Comparison of ENCODE assay signal across 22 cellular contexts in genomic region chr3:114194750-114195149, GRCh38. TPM values are rescaled to one million over a fixed set of nuclear protein-coding genes. Genes with fewer than 3 reads are reported as not detected.
A peak's percentile ranks its signal among the peaks of the same experiment; 100 is the strongest.
DNase-seq lines count a peak whose midpoint lies in the region.
"Had no signal": no experiment of that assay in that cellular context is flagged by ENCODE, and none has a peak within 500 bp of the region (broad histone marks: within the 10 kb centered on the region; RNA-seq: fewer than 3 reads in every experiment).

No MANE protein-coding gene starts in this region.

- no peak overlapping the region for H3K4me3 Mint-ChIP-seq in activated CD4-positive, alpha-beta memory T cell treated with anti-CD3 and anti-CD28 coated beads for 36 hours
- no peak overlapping the region for H3K4me3 Mint-ChIP-seq in activated CD4-positive, alpha-beta memory T cell treated with anti-CD3 and anti-CD28 coated beads, Interleukin-2, amount 10 ng/mL, durations not matched to agents 7 days and 5 days
- H3K4me3 Mint-ChIP-seq: CD4-positive, alpha-beta T cell had no signal

- peaks cover 6% of the 10 kb centered on the region for H3K4me1 Mint-ChIP-seq in activated CD4-positive, alpha-beta memory T cell treated with anti-CD3 and anti-CD28 coated beads for 36 hours (ENCODE audit: low read depth)
- peaks cover 4% of the 10 kb centered on the region for H3K4me1 Mint-ChIP-seq in activated CD4-positive, alpha-beta memory T cell treated with anti-CD3 and anti-CD28 coated beads, Interleukin-2, amount 10 ng/mL, durations not matched to agents 7 days and 5 days

- no peaks in the 10 kb centered on the region for H3K36me3 Mint-ChIP-seq in activated CD4-positive, alpha-beta memory T cell treated with anti-CD3 and anti-CD28 coated beads for 36 hours
- no peaks in the 10 kb centered on the region for H3K36me3 Mint-ChIP-seq in activated CD4-positive, alpha-beta memory T cell treated with anti-CD3 and anti-CD28 coated beads, Interleukin-2, amount 10 ng/mL, durations not matched to agents 7 days and 5 days (ENCODE audit: low read depth)

- DNase-seq in activated CD4-positive, alpha-beta memory T cell treated with anti-CD3 and anti-CD28 coated beads for 36 hours = no peak
- DNase-seq in activated CD4-positive, alpha-beta memory T cell treated with anti-CD3 and anti-CD28 coated beads, Interleukin-2, amount 10 ng/mL, durations not matched to agents 7 days and 5 days = no peak
- DNase-seq in HT1080 (ENCODE audit: low read depth) = peak; percentile 38
- peak; percentile 39 for DNase-seq in astrocyte of the hippocampus (ENCODE audit: low read depth, low spot score)
- peak; percentile 13 for DNase-seq in renal cortical epithelial cell (ENCODE audit: low read depth)
- no peak for DNase-seq in activated CD8-positive, alpha-beta memory T cell treated with anti-CD3 and anti-CD28 coated beads, Interleukin-2, amount 50 U/mL, for 4 hours
- no peak for DNase-seq in foreskin melanocyte
- DNase-seq: CD4-positive, alpha-beta T cell; GDM1; NCI-H1092 treated with DMSO at 0.1 percent for 48 hours; NCI-H1436; NCI-H187; NCI-H2081 treated with DMSO at 0.1 percent for 48 hours; NCI-H446; NCI-H526; PC-9; SJCRH30 had no signal

- no peaks in the 10 kb centered on the region for H3K9me3 Mint-ChIP-seq in activated CD4-positive, alpha-beta memory T cell treated with anti-CD3 and anti-CD28 coated beads for 36 hours
- no peaks in the 10 kb centered on the region for H3K9me3 Mint-ChIP-seq in activated CD4-positive, alpha-beta memory T cell treated with anti-CD3 and anti-CD28 coated beads, Interleukin-2, amount 10 ng/mL, durations not matched to agents 7 days and 5 days
- H3K9me3 Mint-ChIP-seq: CD4-positive, alpha-beta T cell had no signal

- intact Hi-C loops in activated CD4-positive, alpha-beta memory T cell treated with anti-CD3 and anti-CD28 coated beads for 36 hours (cut with micrococcal nuclease) = loop anchor here (2.0 kb wide), 1 partner anchor 18 kb away; no protein-coding TSS in a partner anchor

- H3K27me3 Mint-ChIP-seq in activated CD4-positive, alpha-beta memory T cell treated with anti-CD3 and anti-CD28 coated beads for 36 hours = no peaks in the 10 kb centered on the region
- no peaks in the 10 kb centered on the region for H3K27me3 Mint-ChIP-seq in activated CD4-positive, alpha-beta memory T cell treated with anti-CD3 and anti-CD28 coated beads, Interleukin-2, amount 10 ng/mL, durations not matched to agents 7 days and 5 days
- H3K27me3 Mint-ChIP-seq: CD4-positive, alpha-beta T cell had no signal

- POLR2A ChIA-PET in activated CD4-positive, alpha-beta memory T cell treated with anti-CD3 and anti-CD28 coated beads for 36 hours (lab: Charles Lee) = interaction anchor here (0.7 kb wide), 1 partner anchor 19 kb away, joined by 5 read pairs; no protein-coding TSS in a partner anchor
- POLR2A ChIA-PET in activated CD4-positive, alpha-beta memory T cell treated with anti-CD3 and anti-CD28 coated beads, Interleukin-2, amount 10 ng/mL, durations not matched to agents 7 days and 5 days (lab: Charles Lee) = no interaction called here

- H3K27ac Mint-ChIP-seq in activated CD4-positive, alpha-beta memory T cell treated with anti-CD3 and anti-CD28 coated beads for 36 hours = peak overlapping the region; percentile 44
- H3K27ac Mint-ChIP-seq in activated CD4-positive, alpha-beta memory T cell treated with anti-CD3 and anti-CD28 coated beads, Interleukin-2, amount 10 ng/mL, durations not matched to agents 7 days and 5 days = no peak overlapping the region
- H3K27ac Mint-ChIP-seq: CD4-positive, alpha-beta T cell had no signal

- CTCF ChIA-PET in activated CD4-positive, alpha-beta memory T cell treated with anti-CD3 and anti-CD28 coated beads for 36 hours (lab: Charles Lee) = interaction anchor here (0.7 to 2.5 kb wide), 3 partner anchors 18 to 44 kb away, joined by 3 to 12 read pairs (median 4); no protein-coding TSS in a partner anchor
- CTCF ChIA-PET in activated CD4-positive, alpha-beta memory T cell treated with anti-CD3 and anti-CD28 coated beads, Interleukin-2, amount 10 ng/mL, durations not matched to agents 7 days and 5 days (lab: Charles Lee) = interaction anchor here (0.7 kb wide), 1 partner anchor 215 kb away, joined by 4 read pairs; no protein-coding TSS in a partner anchor

RNA-seq across cellular contexts. Expression of gene DRD3, which starts 15.9 kb away (rescaled TPM):
- total RNA-seq in activated CD4-positive, alpha-beta memory T cell treated with anti-CD3 and anti-CD28 coated beads for 36 hours = not detected
- not detected for total RNA-seq in activated CD4-positive, alpha-beta memory T cell treated with anti-CD3 and anti-CD28 coated beads, Interleukin-2, amount 10 ng/mL, durations not matched to agents 7 days and 5 days
- total RNA-seq in HT1080 (2014; rRNA removed; shearing (Covaris generic)) = not detected in 2 replicates
- not detected in 2 replicates for polyA plus RNA-seq in HT1080 (2015; cell fraction: cytosol; rRNA removed)
- polyA plus RNA-seq in HT1080 (2015; cell fraction: nucleus; rRNA removed) = not detected in 2 replicates
- total RNA-seq in renal cortical epithelial cell = not detected in 2 replicates
- total RNA-seq: A172; CD4-positive, alpha-beta T cell; GM12878; PC-9; Right ventricle myocardium inferior; RPMI7951; SJCRH30 had no signal
- polyA plus RNA-seq: GM12878 had no signal

RNA-seq across cellular contexts. Expression of gene ZNF80, which starts 42.6 kb away (rescaled TPM):
- under 1 TPM; 0.31 to 0.33 TPM for total RNA-seq in activated CD4-positive, alpha-beta memory T cell treated with anti-CD3 and anti-CD28 coated beads for 36 hours
- total RNA-seq in activated CD4-positive, alpha-beta memory T cell treated with anti-CD3 and anti-CD28 coated beads, Interleukin-2, amount 10 ng/mL, durations not matched to agents 7 days and 5 days = under 1 TPM; 0.28 to 0.35 TPM
- total RNA-seq in HT1080 (2014; rRNA removed; shearing (Covaris generic)) = not detected in 2 replicates
- not detected in 2 replicates for polyA plus RNA-seq in HT1080 (2015; cell fraction: cytosol; rRNA removed)
- not detected in 2 replicates for polyA plus RNA-seq in HT1080 (2015; cell fraction: nucleus; rRNA removed)
- total RNA-seq in renal cortical epithelial cell = not detected in 2 replicates
- total RNA-seq: A172, GM12878, H1, PC-9, Right ventricle myocardium inferior, RPMI7951 had no signal
- polyA plus RNA-seq: GM12878, H1 had no signal

Comparison
In these comparisons a context has a peak if more than half of its experiments do, and no peak if none do; other contexts are left out.
1. DNase-seq: peak in HT1080 (single experiment), astrocyte of the hippocampus (single experiment) and renal cortical epithelial cell (single experiment); none in activated CD4-positive, alpha-beta memory T cell treated with anti-CD3 and anti-CD28 coated beads for 36 hours (single experiment), activated CD4-positive, alpha-beta memory T cell treated with anti-CD3 and anti-CD28 coated beads, Interleukin-2, amount 10 ng/mL, durations not matched to agents 7 days and 5 days (single experiment), activated CD8-positive, alpha-beta memory T cell treated with anti-CD3 and anti-CD28 coated beads, Interleukin-2, amount 50 U/mL, for 4 hours (single experiment) and foreskin melanocyte (single experiment).